Comparison of ENCODE assay signal across 26 cellular contexts in genomic region chr7:91789558-91789957, GRCh38.
"Had no signal": no experiment of that assay in that cellular context is flagged by ENCODE, and none has a peak within 500 bp of the region (broad histone marks: within the 10 kb centered on the region; RNA-seq: fewer than 3 reads in every experiment).

No MANE protein-coding gene starts in this region.

- H3K27me3 ChIP-seq: gastroesophageal sphincter, heart left ventricle, neutrophil, stomach, thyroid gland, vagina had no signal

- H3K36me3 ChIP-seq: gastroesophageal sphincter, heart left ventricle, neutrophil, stomach, thyroid gland, vagina had no signal

- H3K9ac ChIP-seq: parathyroid adenoma had no signal

- H3K27ac Mint-ChIP-seq: dendritic cell treated with granulocyte-macrophage colony-stimulating factor and Interleukin-4, amounts not matched to agents 40 ng/mL and 50 ng/mL, for 4 days; endodermal cell; mesothelial cell of epicardium; naive B cell; natural killer cell treated with Interleukin-12 subunit alpha and Interleukin-12 subunit beta and Interleukin-15 and Interleukin-18, amount 100 ng/mL, for 72 hours; progenitor cell of endocrine pancreas; stimulated activated effector memory CD8-positive, alpha-beta T cell treated with anti-CD3 and anti-CD28 coated beads, Interleukin-12 subunit alpha, Interleukin-12 subunit beta, amount 100 ng/mL, for 72 hours had no signal

- H3K4me1 Mint-ChIP-seq: naive B cell; neural crest cell; stimulated activated effector memory CD8-positive, alpha-beta T cell treated with anti-CD3 and anti-CD28 coated beads, Interleukin-12 subunit alpha, Interleukin-12 subunit beta, amount 100 ng/mL, for 72 hours had no signal

- DNase-seq: effector CD8-positive, alpha-beta T cell; endodermal cell; heart left ventricle; kidney; mesenchymal stem cell; mucosa of descending colon; naive B cell; stimulated activated CD4-positive, alpha-beta T cell treated with anti-CD3 and anti-CD28 coated beads, Interleukin-2, amount 100 ng/mL, for 24 hours; stimulated activated CD4-positive, alpha-beta T cell treated with anti-CD3 and anti-CD28 coated beads, Interleukin-4, amount 100 ng/mL, for 24 hours; stimulated activated naive CD4-positive, alpha-beta T cell treated with Interleukin-2 at 50 U/mL for 16 hours; stomach; thyroid gland; trophoblast cell had no signal

- H3K4me3 ChIP-seq: gastroesophageal sphincter, heart left ventricle, hepatocyte, lung, mucosa of descending colon, stomach, thyroid gland, vagina had no signal

- H3K27ac ChIP-seq: epithelial cell of prostate, gastroesophageal sphincter, heart left ventricle, hepatocyte, neutrophil, parathyroid adenoma, stomach, thyroid gland, vagina had no signal

- H3K36me3 Mint-ChIP-seq: naive B cell; stimulated activated effector memory CD8-positive, alpha-beta T cell treated with anti-CD3 and anti-CD28 coated beads, Interleukin-12 subunit alpha, Interleukin-12 subunit beta, amount 100 ng/mL, for 72 hours had no signal

- H3K9me3 ChIP-seq: gastroesophageal sphincter, neutrophil, thyroid gland, vagina had no signal

- H3K4me1 ChIP-seq: gastroesophageal sphincter, heart left ventricle, parathyroid adenoma, stomach, thyroid gland, vagina had no signal

- H3K4me3 Mint-ChIP-seq: dendritic cell treated with granulocyte-macrophage colony-stimulating factor and Interleukin-4, amounts not matched to agents 40 ng/mL and 50 ng/mL, for 4 days; endodermal cell; mesothelial cell of epicardium; naive B cell; natural killer cell treated with Interleukin-12 subunit alpha and Interleukin-12 subunit beta and Interleukin-15 and Interleukin-18, amount 100 ng/mL, for 72 hours; neural crest cell; stimulated activated effector memory CD8-positive, alpha-beta T cell treated with anti-CD3 and anti-CD28 coated beads, Interleukin-12 subunit alpha, Interleukin-12 subunit beta, amount 100 ng/mL, for 72 hours had no signal

- H2AFZ ChIP-seq: hepatocyte, parathyroid adenoma had no signal

- H3K9me3 Mint-ChIP-seq: dendritic cell treated with granulocyte-macrophage colony-stimulating factor and Interleukin-4, amounts not matched to agents 40 ng/mL and 50 ng/mL, for 4 days; neural crest cell; stimulated activated effector memory CD8-positive, alpha-beta T cell treated with anti-CD3 and anti-CD28 coated beads, Interleukin-12 subunit alpha, Interleukin-12 subunit beta, amount 100 ng/mL, for 72 hours had no signal

- H3K79me2 ChIP-seq: hepatocyte, parathyroid adenoma had no signal

- H3K4me2 ChIP-seq: hepatocyte had no signal

- H3K27me3 Mint-ChIP-seq: dendritic cell treated with granulocyte-macrophage colony-stimulating factor and Interleukin-4, amounts not matched to agents 40 ng/mL and 50 ng/mL, for 4 days; naive B cell; natural killer cell treated with Interleukin-12 subunit alpha and Interleukin-12 subunit beta and Interleukin-15 and Interleukin-18, amount 100 ng/mL, for 72 hours; progenitor cell of endocrine pancreas had no signal
